ENCODE assay signal across 24 cellular contexts in the genomic region with DNA sequence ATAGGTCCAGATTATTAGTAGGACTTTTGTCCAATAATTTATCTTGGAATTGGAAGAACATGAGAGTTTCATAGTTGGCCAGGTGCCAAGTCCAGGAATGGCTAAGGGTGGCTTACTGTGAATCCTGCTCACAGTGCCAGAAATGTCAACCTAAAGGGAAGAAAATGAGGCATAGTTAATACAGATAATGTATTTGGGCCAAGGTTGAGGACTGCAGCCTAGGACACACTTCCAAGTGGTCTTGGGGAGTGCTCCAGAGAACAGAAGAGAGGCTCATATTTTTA.
DNase-seq lines count a peak whose midpoint lies in the region; ATAC-seq and TF ChIP-seq lines count a peak whose summit lies in the region.
"Had no signal": no experiment of that assay in that cellular context is flagged by ENCODE, and none has a peak within 500 bp of the region (broad histone marks: within the 10 kb centered on the region; RNA-seq: fewer than 3 reads in every experiment).

No MANE protein-coding gene starts in this region.

- H4K20me1 ChIP-seq in GM23338 (replicated peaks; ENCODE audit: insufficient read depth) = peaks cover 2% of the 10 kb centered on the region; the same call in 1 of the 2 replicates

- intact Hi-C loops in Caco-2 (cut with micrococcal nuclease; ENCODE audit: unreplicated experiment) = loop anchor here (1.0 kb wide), 1 partner anchor 21 kb away; no protein-coding TSS in a partner anchor

- H3K27me3 ChIP-seq in Caco-2 (replicated peaks; ENCODE audit: control insufficient read depth, insufficient read depth, low read length) (no peaks in the 10 kb centered on the region), GM23338 (ENCODE audit: insufficient read depth) (no peaks in the 10 kb centered on the region)
- H3K27me3 ChIP-seq: neural progenitor cell, SJSA1 had no signal

- H3K27ac Mint-ChIP-seq in Caco-2 (ENCODE audit: unreplicated experiment) (peak overlapping the region; percentile 90), GM23338 (peak overlapping the region; percentile 88; the same call in 1 of the 2 replicates)
- H3K27ac Mint-ChIP-seq: CD4-positive, CD25-positive, alpha-beta regulatory T cell; dendritic cell treated with granulocyte-macrophage colony-stimulating factor and Interleukin-4, amounts not matched to agents 40 ng/mL and 50 ng/mL, for 4 days; neural progenitor cell; T-helper 17 cell had no signal

- H3K27me3 Mint-ChIP-seq in Caco-2 (ENCODE audit: insufficient read depth, unreplicated experiment) (no peaks in the 10 kb centered on the region), GM23338 (ENCODE audit: insufficient read depth, low read depth, poor library complexity) (no peaks in the 10 kb centered on the region)
- H3K27me3 Mint-ChIP-seq: CD4-positive, CD25-positive, alpha-beta regulatory T cell; dendritic cell treated with granulocyte-macrophage colony-stimulating factor and Interleukin-4, amounts not matched to agents 40 ng/mL and 50 ng/mL, for 4 days; T-helper 17 cell had no signal

- peaks cover 2% of the 10 kb centered on the region; the same call in 1 of the 2 replicates for H3K36me3 ChIP-seq in Caco-2 (ENCODE audit: control insufficient read depth, insufficient read depth, low read length)
- H3K36me3 ChIP-seq in GM23338 (ENCODE audit: insufficient read depth) = no peaks in the 10 kb centered on the region
- H3K36me3 ChIP-seq: HAP-1, neural progenitor cell, SJSA1, thoracic aorta had no signal

- peaks cover 57% of the 10 kb centered on the region for H3K4me1 ChIP-seq in Caco-2
- peaks cover 12% of the 10 kb centered on the region for H3K4me1 ChIP-seq in GM23338 (ENCODE audit: insufficient read depth)
- H3K4me1 ChIP-seq: neural progenitor cell had no signal

- peaks cover 43% of the 10 kb centered on the region for H3K79me2 ChIP-seq in GM23338 (replicated peaks; ENCODE audit: insufficient read depth)

- peaks cover 24% of the 10 kb centered on the region for H3K9me3 ChIP-seq in Caco-2
- H3K9me3 ChIP-seq: HAP-1, SJSA1, thoracic aorta had no signal

- no TSS peak for BruUV-seq in Caco-2 (replicated peaks; lab: Mats Ljungman, UMichigan)

- POLR2A ChIA-PET in Caco-2 (lab: Charles Lee) = no interaction called here

- H3K36me3 Mint-ChIP-seq in Caco-2 (ENCODE audit: insufficient read depth, unreplicated experiment) (peaks cover 25% of the 10 kb centered on the region), GM23338 (ENCODE audit: low read depth) (peaks cover 4% of the 10 kb centered on the region; the same call in 2 of the 3 replicates)

- no peak overlapping the region for H2AFZ ChIP-seq in GM23338
- H2AFZ ChIP-seq: neural progenitor cell had no signal

- no peak for TF ChIP-seq CTCF in Caco-2 (IDR thresholded peaks at IDR 0.05; ENCODE audit: insufficient read depth in 1 of 2, low read depth in 1 of 2, low read length in 1 of 2, severe bottlenecking in 1 of 2, unreplicated experiment in 1 of 2)
- TF ChIP-seq CTCF in GM23338 (conservative IDR thresholded peaks at IDR 0.05; ENCODE audit: low read depth in 2 of 2) = no peak

- H3K4me2 ChIP-seq in GM23338 = no peak overlapping the region
- H3K4me2 ChIP-seq: neural progenitor cell had no signal

- CTCF ChIA-PET in Caco-2 (lab: Charles Lee) = interaction anchor here (1.5 kb wide), 1 partner anchor 21 kb away, joined by 3 read pairs; no protein-coding TSS in a partner anchor

- H3K9me3 Mint-ChIP-seq in Caco-2 (ENCODE audit: unreplicated experiment) = peaks cover 10% of the 10 kb centered on the region
- 0 out of 3 replicates have a peak, but pooled peaks cover 4% of the 10 kb centered on the region for H3K9me3 Mint-ChIP-seq in GM23338
- H3K9me3 Mint-ChIP-seq: dendritic cell treated with granulocyte-macrophage colony-stimulating factor and Interleukin-4, amounts not matched to agents 40 ng/mL and 50 ng/mL, for 4 days had no signal

- DNase-seq in Caco-2 (no peak), GM23338 (ENCODE audit: low spot score) (no peak), NCI-H446 (lab: John Stamatoyannopoulos, UW) (peak; percentile 20 to 57), glomerular visceral epithelial cell (ENCODE audit: extremely low spot score) (peak; percentile 15), foreskin melanocyte (no peak), D341Med (ENCODE audit: low spot score) (no peak)
- DNase-seq: activated CD4-positive, alpha-beta T cell treated with anti-CD3 and anti-CD28 coated beads for 48 hours; activated naive CD4-positive, alpha-beta T cell treated with anti-CD3 and anti-CD28 coated beads, Interleukin-2, amount 50 U/mL, for 16 hours; aorta; DMS79 treated with DMSO at 0.1 percent for 48 hours; NCI-H2081 treated with DMSO at 0.1 percent for 48 hours; NCI-H526; stimulated activated naive CD8-positive, alpha-beta T cell treated with anti-CD3 and anti-CD28 coated beads, Interleukin-15, Interleukin-2, amounts not matched to agents 100 U/mL and 50 U/mL, for 24 hours; T-helper 17 cell had no signal

- ATAC-seq in GM23338 (no peak), HG02938 (IDR thresholded peaks at IDR 0.05; ENCODE audit: unreplicated experiment) (no peak)
- ATAC-seq: sciatic nerve; stimulated activated naive CD8-positive, alpha-beta T cell treated with anti-CD3 and anti-CD28 coated beads, Interleukin-15, Interleukin-2, amounts not matched to agents 100 U/mL and 50 U/mL, for 24 hours; T-helper 17 cell had no signal

- no peak overlapping the region for H3K4me3 ChIP-seq in Caco-2 (ENCODE audit: low read depth, low read length)
- no peak overlapping the region for H3K4me3 ChIP-seq in GM23338
- H3K4me3 ChIP-seq: HAP-1, lung, neural progenitor cell, SJSA1, thoracic aorta had no signal

- no peak overlapping the region for H3K4me3 Mint-ChIP-seq in Caco-2 (ENCODE audit: unreplicated experiment)
- H3K4me3 Mint-ChIP-seq in GM23338 = no peak overlapping the region
- H3K4me3 Mint-ChIP-seq: CD4-positive, CD25-positive, alpha-beta regulatory T cell; dendritic cell treated with granulocyte-macrophage colony-stimulating factor and Interleukin-4, amounts not matched to agents 40 ng/mL and 50 ng/mL, for 4 days; neural progenitor cell; T-helper 17 cell had no signal

- no peak overlapping the region for H3K27ac ChIP-seq in GM23338 (ENCODE audit: low read depth)
- H3K27ac ChIP-seq: HL-60, neural progenitor cell, SJSA1, thoracic aorta had no signal

- H3F3A ChIP-seq in GM23338 (replicated peaks; ENCODE audit: low read depth) = no peaks in the 10 kb centered on the region

- no peaks in the 10 kb centered on the region for H3K9me2 ChIP-seq in GM23338 (ENCODE audit: insufficient read depth)

- H3K4me1 Mint-ChIP-seq in Caco-2 (ENCODE audit: low read depth, unreplicated experiment) = peaks cover 34% of the 10 kb centered on the region
- peaks cover 17% of the 10 kb centered on the region; the same call in 2 of the 3 replicates for H3K4me1 Mint-ChIP-seq in GM23338
- H3K4me1 Mint-ChIP-seq: neural progenitor cell had no signal

TF ChIP-seq in GM23338, 12 proteins besides CTCF, POLR2A, EP300 and RAD21 (continues in another document):
- TF ChIP-seq ZNF114 (CRISPR knock-in tag; IDR thresholded peaks at IDR 0.05) (no peak), ZNF331 (CRISPR knock-in tag; IDR thresholded peaks at IDR 0.05; ENCODE audit: low read depth) (no peak), JUNB (IDR thresholded peaks at IDR 0.05; ENCODE audit: unreplicated experiment) (no peak), NANOG (IDR thresholded peaks at IDR 0.05; ENCODE audit: borderline replicate concordance) (no peak), CREB1 (CRISPR knock-in tag; IDR thresholded peaks at IDR 0.05; ENCODE audit: low read depth) (no peak), STAT1 (IDR thresholded peaks at IDR 0.05; ENCODE audit: unreplicated experiment) (no peak), EZH2phosphoT487 (IDR thresholded peaks at IDR 0.05; ENCODE audit: unreplicated experiment) (no peak)
- TF ChIP-seq, protein P1, sequence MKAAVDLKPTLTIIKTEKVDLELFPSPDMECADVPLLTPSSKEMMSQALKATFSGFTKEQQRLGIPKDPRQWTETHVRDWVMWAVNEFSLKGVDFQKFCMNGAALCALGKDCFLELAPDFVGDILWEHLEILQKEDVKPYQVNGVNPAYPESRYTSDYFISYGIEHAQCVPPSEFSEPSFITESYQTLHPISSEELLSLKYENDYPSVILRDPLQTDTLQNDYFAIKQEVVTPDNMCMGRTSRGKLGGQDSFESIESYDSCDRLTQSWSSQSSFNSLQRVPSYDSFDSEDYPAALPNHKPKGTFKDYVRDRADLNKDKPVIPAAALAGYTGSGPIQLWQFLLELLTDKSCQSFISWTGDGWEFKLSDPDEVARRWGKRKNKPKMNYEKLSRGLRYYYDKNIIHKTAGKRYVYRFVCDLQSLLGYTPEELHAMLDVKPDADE (IDR thresholded peaks at IDR 0.05) = no peak

Comparison
In these comparisons a context has a peak if more than half of its experiments do, and no peak if none do; other contexts are left out.
1. DNase-seq: peak in NCI-H446 (2 of 2) and glomerular visceral epithelial cell (single experiment); none in Caco-2 (0 of 2), GM23338 (single experiment), foreskin melanocyte (single experiment) and D341Med (single experiment).